8 cellular contexts compared by ENCODE assay signal in genomic region chr7:106285051-106285800, GRCh38. TPM values are rescaled to one million over a fixed set of nuclear protein-coding genes. Genes with fewer than 3 reads are reported as not detected.
DNase-seq lines count a peak whose midpoint lies in the region; ATAC-seq and TF ChIP-seq lines count a peak whose summit lies in the region.

No MANE protein-coding gene starts in this region.

- DNase-seq in BJ (ENCODE audit: low read depth) (peak; percentile 91), GM19240 (ENCODE audit: insufficient read length, low spot score) (peak; percentile 58), NCI-H524 (lab: John Stamatoyannopoulos, UW) (peak; percentile 95 to 97), colonic mucosa (peak; percentile 100), left colon (peak; percentile 100)
- DNase-seq in activated CD4-positive, alpha-beta T cell treated with anti-CD3 and anti-CD28 coated beads for 48 hours = peak; percentile 100
- DNase-seq in stimulated activated CD4-positive, alpha-beta T cell treated with anti-CD3 and anti-CD28 coated beads, Interleukin-1b, Interleukin-23, amount 100 ng/mL, for 4 hours (ENCODE audit: low read depth in 2 of 2) = peak; percentile 99 to 100

- H3K4me3 ChIP-seq in BJ (ENCODE audit: low read depth, low read length) (peak overlapping the region; percentile 71), colonic mucosa (peak overlapping the region; percentile 68)

- POLR2A ChIA-PET in BJ (lab: Charles Lee) = interaction anchor here (0.6 to 1.0 kb wide), 4 partner anchors 15 to 373 kb away, joined by 3 to 4 read pairs (median 3); no protein-coding TSS in a partner anchor

- CTCF ChIA-PET in BJ (lab: Yijun Ruan, JAX) = interaction anchor here (0.6 to 1.9 kb wide), 9 partner anchors 9 to 801 kb away, joined by 3 to 11 read pairs (median 4); no protein-coding TSS in a partner anchor

- H3K27me3 ChIP-seq in BJ (ENCODE audit: control insufficient read depth, insufficient read depth, low read length) (no peaks in the 10 kb centered on the region), colonic mucosa (no peaks in the 10 kb centered on the region)

- no peaks in the 10 kb centered on the region for H3K9me3 ChIP-seq in colonic mucosa

- no peak for TF ChIP-seq CTCF in BJ (IDR thresholded peaks at IDR 0.05; ENCODE audit: insufficient read depth, low read depth, low read length)
- TF ChIP-seq CTCF in colonic mucosa (IDR thresholded peaks at IDR 0.05) = no peak

- peak overlapping the region; percentile 87 to 90 for H3K9ac ChIP-seq in colonic mucosa (ENCODE audit: low read depth in 2 of 2, low read length in 2 of 2)

- peak; percentile 62 for ATAC-seq in HG03457 (IDR thresholded peaks at IDR 0.05; ENCODE audit: unreplicated experiment)
- ATAC-seq in left colon = peak; percentile 85

- intact Hi-C loops in colonic mucosa (cut with DNase I) = no loop called here
- intact Hi-C loops in left colon (cut with DNase I, micrococcal nuclease) = no loop called here

- H3K36me3 ChIP-seq in BJ (ENCODE audit: control insufficient read depth, insufficient read depth, low read length) = no peaks in the 10 kb centered on the region
- no peaks in the 10 kb centered on the region for H3K36me3 ChIP-seq in colonic mucosa

- no peaks in the 10 kb centered on the region for H3K4me1 ChIP-seq in colonic mucosa

- peak overlapping the region; percentile 92 for H3K27ac ChIP-seq in colonic mucosa

RNA-seq across cellular contexts. Expression of gene NAMPT, which starts 0.4 kb away (rescaled TPM):
- polyA plus RNA-seq in BJ (2011; rRNA removed) = 29.9 and 45.2 TPM in 2 replicates
- polyA minus RNA-seq in BJ (2011; rRNA and poly(A)+ RNA removed) = 30.9 and 32.5 TPM in 2 replicates
- total RNA-seq in colonic mucosa = 100 to 1,000 TPM in 1 of 2 donors, 10 to 100 TPM in 1; 88.6 to 273 TPM
- 100 to 1,000 TPM in 1 of 2 donors, 10 to 100 TPM in 1; 85.0 to 157 TPM for total RNA-seq in left colon

Comparison
In these comparisons a context has a peak if more than half of its experiments do, and no peak if none do; other contexts are left out.
1. Peak in every context shown above with its lines: DNase-seq, ATAC-seq, H3K4me3 ChIP-seq and H3K27ac ChIP-seq.